In genomic region chr11:39641749-39642148, GRCh38 we compare ENCODE assay signal across 24 cellular contexts.
DNase-seq lines count a peak whose midpoint lies in the region; ATAC-seq and TF ChIP-seq lines count a peak whose summit lies in the region.
"Had no signal": no experiment of that assay in that cellular context is flagged by ENCODE, and none has a peak within 500 bp of the region (broad histone marks: within the 10 kb centered on the region; RNA-seq: fewer than 3 reads in every experiment).

No MANE protein-coding gene starts in this region.

- no peak for TF ChIP-seq CTCF in astrocyte of the spinal cord (IDR thresholded peaks at IDR 0.05; ENCODE audit: low read depth, low read length)

- peak; percentile 49 for DNase-seq in H4 (ENCODE audit: low spot score)
- DNase-seq in astrocyte of the spinal cord (ENCODE audit: low read depth, low spot score), result peak; percentile 10
- DNase-seq in mesenchymal stem cell, result peak; percentile 22
- no peak for DNase-seq in neuronal stem cell (ENCODE audit: low spot score)
- no peak for DNase-seq in activated CD4-positive, alpha-beta memory T cell treated with anti-CD3 and anti-CD28 coated beads for 36 hours
- DNase-seq in NOMO-1 (lab: John Stamatoyannopoulos, UW; ENCODE audit: unreplicated experiment in 2 of 2), result no peak
- DNase-seq: 8988T; ACHN; AML-193; BE2C; CD4-positive, alpha-beta T cell; CD8-positive, alpha-beta memory T cell; DMS 273 treated with DMSO at 0.1 percent for 48 hours; DMS79; EL; GDM1; HFFc6 had no signal

- H2BK12ac ChIP-seq in mesenchymal stem cell (ENCODE audit: low read length in 2 of 2) (no peak overlapping the region), neuronal stem cell (ENCODE audit: low read length) (no peak overlapping the region)

- H3K27ac Mint-ChIP-seq in activated CD4-positive, alpha-beta memory T cell treated with anti-CD3 and anti-CD28 coated beads for 36 hours, result no peak overlapping the region
- H3K27ac Mint-ChIP-seq: CD14-positive monocyte; CD4-positive, alpha-beta T cell; CD8-positive, alpha-beta memory T cell; GM23338; HFFc6 had no signal

- no peak overlapping the region for H3K23ac ChIP-seq in mesenchymal stem cell (ENCODE audit: low read length in 2 of 2)
- H3K23ac ChIP-seq in neuronal stem cell (ENCODE audit: low read depth, low read length, poor library complexity), result no peak overlapping the region

- intact Hi-C loops in activated CD4-positive, alpha-beta memory T cell treated with anti-CD3 and anti-CD28 coated beads for 36 hours (cut with micrococcal nuclease), result no loop called here

- H3K79me1 ChIP-seq in mesenchymal stem cell (replicated peaks; ENCODE audit: low read length, poor library complexity, severe bottlenecking) (no peaks in the 10 kb centered on the region), neuronal stem cell (ENCODE audit: low read depth, low read length) (no peaks in the 10 kb centered on the region)

- no peak overlapping the region for H3K4me3 ChIP-seq in astrocyte of the spinal cord (ENCODE audit: low read depth, low read length)
- no peak overlapping the region for H3K4me3 ChIP-seq in mesenchymal stem cell (ENCODE audit: insufficient read depth in 1 of 2, low read depth in 1 of 2, low read length in 2 of 2)
- no peak overlapping the region for H3K4me3 ChIP-seq in neuronal stem cell (ENCODE audit: low read length in 2 of 2)
- H3K4me3 ChIP-seq: A549; BLaER1 treated with 17β-estradiol and CSF1 and Interleukin-3, amounts not matched to agents 10 nM and 100 nM; GM12878; GM23338; HAP-1 had no signal

- no peak overlapping the region for H4K8ac ChIP-seq in mesenchymal stem cell (ENCODE audit: low read length)
- H4K8ac ChIP-seq in neuronal stem cell (ENCODE audit: low read depth, low read length), result no peak overlapping the region

- H3K14ac ChIP-seq in mesenchymal stem cell (ENCODE audit: low read length in 2 of 2) (no peak overlapping the region), neuronal stem cell (ENCODE audit: low read length) (no peak overlapping the region)

- H2BK120ac ChIP-seq in mesenchymal stem cell (ENCODE audit: low read depth, low read length), result no peak overlapping the region
- H2BK120ac ChIP-seq in neuronal stem cell (ENCODE audit: low read depth, low read length), result no peak overlapping the region

- H3K27me3 ChIP-seq in mesenchymal stem cell (ENCODE audit: control insufficient read depth in 1 of 2, insufficient read depth in 1 of 2, low read length in 2 of 2) (no peaks in the 10 kb centered on the region), neuronal stem cell (ENCODE audit: control insufficient read depth in 3 of 3, insufficient read depth in 3 of 3, low read depth in 1 of 3, low read length in 3 of 3) (no peaks in the 10 kb centered on the region)
- H3K27me3 ChIP-seq: BE2C; BLaER1 treated with 17β-estradiol and CSF1 and Interleukin-3, amounts not matched to agents 10 nM and 100 nM had no signal

- no peaks in the 10 kb centered on the region for H3K27me3 Mint-ChIP-seq in activated CD4-positive, alpha-beta memory T cell treated with anti-CD3 and anti-CD28 coated beads for 36 hours
- H3K27me3 Mint-ChIP-seq: CD4-positive, alpha-beta T cell had no signal

- H3K4ac ChIP-seq in mesenchymal stem cell (ENCODE audit: low read depth in 1 of 2, low read length in 2 of 2) (no peak overlapping the region), neuronal stem cell (ENCODE audit: low read length) (no peak overlapping the region)

- in situ Hi-C loops in astrocyte of the spinal cord (cut with HindIII; ENCODE audit: low sequenced_read_pairs), result no loop called here

- H3K9me3 Mint-ChIP-seq in activated CD4-positive, alpha-beta memory T cell treated with anti-CD3 and anti-CD28 coated beads for 36 hours, result peaks cover 8% of the 10 kb centered on the region

- no peaks in the 10 kb centered on the region for H3K9me3 ChIP-seq in mesenchymal stem cell (ENCODE audit: control insufficient read depth, low read length)
- H3K9me3 ChIP-seq in neuronal stem cell (replicated peaks in 1 of 2; ENCODE audit: control insufficient read depth in 2 of 2, insufficient read depth in 1 of 2, low read depth in 1 of 2, low read length in 2 of 2), result no peaks in the 10 kb centered on the region
- H3K9me3 ChIP-seq: A549; BE2C; BLaER1 treated with 17β-estradiol and CSF1 and Interleukin-3, amounts not matched to agents 10 nM and 100 nM; HAP-1 had no signal

- H3K4me1 Mint-ChIP-seq in activated CD4-positive, alpha-beta memory T cell treated with anti-CD3 and anti-CD28 coated beads for 36 hours (ENCODE audit: low read depth), result no peaks in the 10 kb centered on the region
- H3K4me1 Mint-ChIP-seq: CD14-positive monocyte; CD8-positive, alpha-beta memory T cell; GM23338 had no signal

- POLR2A ChIA-PET in activated CD4-positive, alpha-beta memory T cell treated with anti-CD3 and anti-CD28 coated beads for 36 hours (lab: Charles Lee), result no interaction called here

- H3K9ac ChIP-seq in mesenchymal stem cell (ENCODE audit: low read length), result no peak overlapping the region
- H3K9ac ChIP-seq in neuronal stem cell (ENCODE audit: low read depth, low read length, poor library complexity), result no peak overlapping the region
- H3K9ac ChIP-seq: BLaER1 treated with 17β-estradiol and CSF1 and Interleukin-3, amounts not matched to agents 10 nM and 100 nM had no signal

- H2BK15ac ChIP-seq in mesenchymal stem cell (ENCODE audit: low read depth, poor library complexity, severe bottlenecking) (no peak overlapping the region), neuronal stem cell (ENCODE audit: low read length) (no peak overlapping the region)

- H2AK5ac ChIP-seq in mesenchymal stem cell (ENCODE audit: low read length, severe bottlenecking) (no peak overlapping the region), neuronal stem cell (ENCODE audit: low read depth, low read length) (no peak overlapping the region)

- no peak overlapping the region for H4K91ac ChIP-seq in mesenchymal stem cell (ENCODE audit: low read length)
- no peak overlapping the region for H4K91ac ChIP-seq in neuronal stem cell (ENCODE audit: low read depth, low read length, poor library complexity)

- no peak overlapping the region for H2AFZ ChIP-seq in mesenchymal stem cell (ENCODE audit: low read depth, low read length)
- H2AFZ ChIP-seq in neuronal stem cell (ENCODE audit: low read length), result peak overlapping the region; percentile 37
- H2AFZ ChIP-seq: GM23338 had no signal

- CTCF ChIA-PET in activated CD4-positive, alpha-beta memory T cell treated with anti-CD3 and anti-CD28 coated beads for 36 hours (lab: Charles Lee), result no interaction called here

- H2BK5ac ChIP-seq in mesenchymal stem cell (ENCODE audit: low read depth, low read length, poor library complexity, severe bottlenecking) (no peak overlapping the region), neuronal stem cell (ENCODE audit: low read length) (no peak overlapping the region)

- H3K36me3 Mint-ChIP-seq in activated CD4-positive, alpha-beta memory T cell treated with anti-CD3 and anti-CD28 coated beads for 36 hours, result no peaks in the 10 kb centered on the region
- H3K36me3 Mint-ChIP-seq: CD14-positive monocyte; CD8-positive, alpha-beta memory T cell had no signal

- no peak overlapping the region for H3K4me2 ChIP-seq in mesenchymal stem cell (ENCODE audit: low read length, poor library complexity, severe bottlenecking)
- H3K4me2 ChIP-seq in neuronal stem cell (ENCODE audit: insufficient read depth, low read length, poor library complexity, severe bottlenecking), result no peak overlapping the region
- H3K4me2 ChIP-seq: A549; BLaER1 treated with 17β-estradiol and CSF1 and Interleukin-3, amounts not matched to agents 10 nM and 100 nM; GM23338 had no signal

- 51% methylated on average over 4 of the region's 4 CpGs for WGBS in mesenchymal stem cell
- no CpG with 5 or more reads among the region's 4 CpGs for WGBS in neuronal stem cell (ENCODE audit: extremely low coverage in 2 of 2, insufficient read length in 2 of 2, insufficient replicate concordance in 1 of 2), 2 donors

- H3K27ac ChIP-seq in mesenchymal stem cell (ENCODE audit: low read length, poor library complexity, severe bottlenecking) (no peak overlapping the region), neuronal stem cell (replicated peaks; ENCODE audit: low read length) (no peak overlapping the region)
- H3K27ac ChIP-seq: A549; BLaER1 treated with 17β-estradiol and CSF1 and Interleukin-3, amounts not matched to agents 10 nM and 100 nM had no signal

- H3K4me1 ChIP-seq in mesenchymal stem cell (ENCODE audit: control insufficient read depth, insufficient read depth, low read depth, low read length) (no peaks in the 10 kb centered on the region), neuronal stem cell (ENCODE audit: control insufficient read depth in 2 of 2, insufficient read depth in 1 of 2, low read depth in 1 of 2, low read length in 2 of 2) (no peaks in the 10 kb centered on the region)
- H3K4me1 ChIP-seq: A549; BE2C; BLaER1 treated with 17β-estradiol and CSF1 and Interleukin-3, amounts not matched to agents 10 nM and 100 nM; HAP-1 had no signal

- H3K4me3 Mint-ChIP-seq in activated CD4-positive, alpha-beta memory T cell treated with anti-CD3 and anti-CD28 coated beads for 36 hours, result no peak overlapping the region
- H3K4me3 Mint-ChIP-seq: CD14-positive monocyte; CD4-positive, alpha-beta T cell; CD8-positive, alpha-beta memory T cell; GM23338; HFFc6 had no signal

- ATAC-seq in GM19324 (IDR thresholded peaks at IDR 0.05; ENCODE audit: low FRiP score, unreplicated experiment), result no peak
- ATAC-seq: A549, GM12878, GM23338 had no signal

- H3K18ac ChIP-seq in mesenchymal stem cell (ENCODE audit: low read depth in 1 of 2, low read length in 2 of 2), result no peak overlapping the region
- no peak overlapping the region for H3K18ac ChIP-seq in neuronal stem cell (ENCODE audit: low read length)

- H3K36me3 ChIP-seq in mesenchymal stem cell (ENCODE audit: control insufficient read depth in 1 of 2, insufficient read depth in 2 of 2, low read depth in 1 of 2, low read length in 2 of 2) (no peaks in the 10 kb centered on the region), neuronal stem cell (replicated peaks in 1 of 2; ENCODE audit: control insufficient read depth in 2 of 2, insufficient read depth in 2 of 2, low read length in 2 of 2) (no peaks in the 10 kb centered on the region)
- H3K36me3 ChIP-seq: BE2C; BLaER1 treated with 17β-estradiol and CSF1 and Interleukin-3, amounts not matched to agents 10 nM and 100 nM; HAP-1 had no signal

Comparison
In these comparisons a context has a peak if more than half of its experiments do, and no peak if none do; other contexts are left out.
1. DNase-seq: peak in H4 (single experiment), astrocyte of the spinal cord (single experiment) and mesenchymal stem cell (single experiment); none in neuronal stem cell (single experiment), activated CD4-positive, alpha-beta memory T cell treated with anti-CD3 and anti-CD28 coated beads for 36 hours (single experiment) and NOMO-1 (0 of 2).